ENCODE assay signal across 1 cellular context in genomic region chr11:74592441-74593362, GRCh38.
A peak's percentile ranks its signal among the peaks of the same experiment; 100 is the strongest.
TF ChIP-seq lines count a peak whose summit lies in the region.

Gene POLD3 (plus strand): TSS chr11:74592582. CDS start chr11:74592659, 77 bp downstream.

TF ChIP-seq in K562, 482 proteins besides CTCF, POLR2A, EP300 and RAD21 (continued from another document):
- peak; percentile 81 to 93 for TF ChIP-seq RCOR1 (IDR thresholded peaks at IDR 0.05; ENCODE audit: borderline replicate concordance in 1 of 2, low read depth in 2 of 2, low read length in 2 of 2)
- no peak for TF ChIP-seq ZBTB26 (CRISPR knock-in tag; IDR thresholded peaks at IDR 0.05)
- peak; percentile 74 for TF ChIP-seq CREB1 (IDR thresholded peaks at IDR 0.05)
- no peak for TF ChIP-seq CREB1 (CRISPR knock-in tag; IDR thresholded peaks at IDR 0.05)
- no peak for TF ChIP-seq CHD1 (IDR thresholded peaks at IDR 0.05; ENCODE audit: low read length)
TF ChIP-seq in K562: peak in this region for 99.
